2 cellular contexts compared by ENCODE assay signal in the genomic region with DNA sequence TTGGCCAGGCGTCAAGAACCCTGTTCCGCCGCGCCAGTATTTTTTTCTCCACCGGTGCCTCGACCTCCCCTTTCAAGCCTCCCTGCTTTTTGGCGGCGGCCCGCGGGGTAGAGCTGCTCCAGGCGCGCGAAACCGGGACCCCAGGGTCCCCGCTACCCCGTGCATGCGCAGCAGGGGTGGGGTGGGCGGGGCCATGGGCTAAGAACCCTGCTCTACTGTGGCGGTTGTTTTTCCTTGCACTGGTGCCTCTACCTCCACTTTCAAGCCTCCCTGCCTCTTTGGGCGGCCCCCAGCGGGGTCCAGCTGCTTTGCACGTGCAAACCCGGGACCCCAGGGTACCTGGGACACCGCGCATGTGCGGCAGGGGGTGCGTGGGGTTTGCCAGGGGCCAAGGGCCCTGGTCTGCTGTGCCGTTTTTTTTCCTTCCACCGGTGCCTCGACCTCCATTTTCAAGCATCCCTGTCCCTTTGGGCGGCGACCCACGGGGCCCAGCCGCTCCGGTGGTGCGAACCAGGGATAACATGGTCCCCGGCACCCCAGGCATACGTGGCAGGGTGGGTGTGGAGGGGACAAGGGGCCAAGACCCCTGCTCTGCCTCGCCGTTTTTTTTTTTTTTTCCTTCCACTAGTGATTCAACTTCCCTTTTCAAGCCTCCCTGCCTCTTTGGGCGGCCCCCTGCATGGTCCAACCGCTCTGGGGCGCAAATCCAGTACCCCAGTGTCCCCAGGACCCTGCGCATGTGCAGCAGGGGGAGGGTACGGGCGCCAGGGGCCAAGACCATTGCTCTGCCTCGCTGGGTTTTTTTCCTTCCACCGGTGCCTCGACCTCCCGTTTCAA.
TF ChIP-seq lines count a peak whose summit lies in the region.

No MANE protein-coding gene starts in this region.

TF ChIP-seq in Ishikawa, 13 proteins besides CTCF, POLR2A, EP300 and RAD21:
- TF ChIP-seq, protein P1, sequence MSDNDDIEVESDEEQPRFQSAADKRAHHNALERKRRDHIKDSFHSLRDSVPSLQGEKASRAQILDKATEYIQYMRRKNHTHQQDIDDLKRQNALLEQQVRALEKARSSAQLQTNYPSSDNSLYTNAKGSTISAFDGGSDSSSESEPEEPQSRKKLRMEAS (IDR thresholded peaks at IDR 0.05), result no peak
- peak; percentile 64 for TF ChIP-seq ZBTB7A (IDR thresholded peaks at IDR 0.05; ENCODE audit: low read depth)

TF ChIP-seq in K562, 482 proteins besides CTCF, POLR2A, EP300 and RAD21 (continued from another document):
- TF ChIP-seq, protein P2, sequence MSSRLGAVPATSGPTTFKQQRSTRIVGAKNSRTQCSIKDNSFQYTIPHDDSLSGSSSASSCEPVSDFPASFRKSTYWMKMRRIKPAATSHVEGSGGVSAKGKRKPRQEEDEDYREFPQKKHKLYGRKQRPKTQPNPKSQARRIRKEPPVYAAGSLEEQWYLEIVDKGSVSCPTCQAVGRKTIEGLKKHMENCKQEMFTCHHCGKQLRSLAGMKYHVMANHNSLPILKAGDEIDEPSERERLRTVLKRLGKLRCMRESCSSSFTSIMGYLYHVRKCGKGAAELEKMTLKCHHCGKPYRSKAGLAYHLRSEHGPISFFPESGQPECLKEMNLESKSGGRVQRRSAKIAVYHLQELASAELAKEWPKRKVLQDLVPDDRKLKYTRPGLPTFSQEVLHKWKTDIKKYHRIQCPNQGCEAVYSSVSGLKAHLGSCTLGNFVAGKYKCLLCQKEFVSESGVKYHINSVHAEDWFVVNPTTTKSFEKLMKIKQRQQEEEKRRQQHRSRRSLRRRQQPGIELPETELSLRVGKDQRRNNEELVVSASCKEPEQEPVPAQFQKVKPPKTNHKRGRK (tag; IDR thresholded peaks at IDR 0.05), result no peak
- TF ChIP-seq, protein P3, sequence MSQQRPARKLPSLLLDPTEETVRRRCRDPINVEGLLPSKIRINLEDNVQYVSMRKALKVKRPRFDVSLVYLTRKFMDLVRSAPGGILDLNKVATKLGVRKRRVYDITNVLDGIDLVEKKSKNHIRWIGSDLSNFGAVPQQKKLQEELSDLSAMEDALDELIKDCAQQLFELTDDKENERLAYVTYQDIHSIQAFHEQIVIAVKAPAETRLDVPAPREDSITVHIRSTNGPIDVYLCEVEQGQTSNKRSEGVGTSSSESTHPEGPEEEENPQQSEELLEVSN (IDR thresholded peaks at IDR 0.05; ENCODE audit: borderline replicate concordance in 1 of 2, extremely low read depth in 1 of 2, insufficient read depth in 1 of 2, insufficient read length in 1 of 2, low read depth in 1 of 2, low read length in 1 of 2, poor library complexity in 1 of 2, severe bottlenecking in 1 of 2), result peak in 1 of 2 experiments; percentile 33
- peak; percentile 81 to 84 for TF ChIP-seq NRF1 (conservative IDR thresholded peaks at IDR 0.05 in 1 of 2, IDR thresholded peaks at IDR 0.05 in 1 of 2)
- TF ChIP-seq ZBTB1 (CRISPR knock-in tag; IDR thresholded peaks at IDR 0.05; ENCODE audit: borderline replicate concordance, low read depth), result no peak
- peak; percentile 69 for TF ChIP-seq POLR2G (IDR thresholded peaks at IDR 0.05; ENCODE audit: low read depth, low read length)
- TF ChIP-seq ZNF644 (tag; IDR thresholded peaks at IDR 0.05; ENCODE audit: low read depth), result no peak
- peak; percentile 12; the same call in 1 of the 2 replicates for TF ChIP-seq ZNF384 (IDR thresholded peaks at IDR 0.05; ENCODE audit: low read depth, low read length)
- TF ChIP-seq ZFX (CRISPR knock-in tag; IDR thresholded peaks at IDR 0.05), result peak; percentile 17; the same call in 1 of the 2 replicates
- TF ChIP-seq YY1 (IDR thresholded peaks at IDR 0.05; ENCODE audit: borderline replicate concordance in 1 of 3, control insufficient read depth in 1 of 3, extremely low read depth in 1 of 3, insufficient read depth in 3 of 3, insufficient read length in 1 of 3, insufficient replicate concordance in 2 of 3, low read depth in 1 of 3, low read length in 2 of 3), result peak in 1 of 3 experiments; percentile 25
- peak; percentile 64 for TF ChIP-seq RBFOX2 (IDR thresholded peaks at IDR 0.05; ENCODE audit: low read depth, low read length)
- TF ChIP-seq ZBTB7A (IDR thresholded peaks at IDR 0.05; ENCODE audit: borderline replicate concordance, control insufficient read depth, low read depth, low read length), result peak; percentile 35
- peak; percentile 57; the same call in 1 of the 2 replicates for TF ChIP-seq PHF8 (IDR thresholded peaks at IDR 0.05; ENCODE audit: borderline replicate concordance, low read length)
